Comparison of ENCODE assay signal across 25 cellular contexts in the genomic region with DNA sequence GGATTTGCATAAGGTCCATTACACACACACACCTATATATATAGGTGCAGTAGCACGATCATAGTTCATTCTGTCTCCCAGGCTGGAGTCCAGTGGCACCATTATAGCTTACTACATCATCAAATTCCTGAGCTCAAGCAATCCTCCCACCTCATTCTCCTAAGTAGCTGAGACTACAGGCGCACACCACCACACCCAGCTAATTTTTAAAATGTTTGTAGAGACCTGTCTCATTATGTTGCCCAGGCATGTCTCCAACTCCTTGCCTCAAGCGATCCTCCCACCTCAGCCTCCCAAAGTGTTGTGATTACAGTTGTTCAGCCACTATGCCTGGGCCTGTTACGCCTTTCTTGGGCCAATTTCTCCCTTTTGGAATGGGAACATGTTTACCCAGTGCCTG.
"Had no signal": no experiment of that assay in that cellular context is flagged by ENCODE, and none has a peak within 500 bp of the region (broad histone marks: within the 10 kb centered on the region; RNA-seq: fewer than 3 reads in every experiment).

No MANE protein-coding gene starts in this region.

- H3K4me3 Mint-ChIP-seq: activated B cell treated with CpG ODN at 0.5 μM for 24 hours; activated CD4-positive, alpha-beta memory T cell treated with anti-CD3 and anti-CD28 coated beads, Interleukin-2, amount 10 ng/mL, durations not matched to agents 7 days and 5 days; activated CD4-positive, alpha-beta T cell treated with anti-CD3 and anti-CD28 coated beads, Interleukin-2, amount 10 ng/mL, durations not matched to agents 24 days and 14 days; activated naive CD8-positive, alpha-beta T cell treated with anti-CD3 and anti-CD28 coated beads, Interleukin-2, amount 10 ng/mL, durations not matched to agents 7 days and 5 days; IgD-negative memory B cell; T-cell had no signal

- H3K27ac ChIP-seq: adrenal gland, SK-N-MC had no signal

- H3K27ac Mint-ChIP-seq: activated B cell treated with CpG ODN at 0.5 μM for 24 hours; activated CD4-positive, alpha-beta memory T cell treated with anti-CD3 and anti-CD28 coated beads, Interleukin-2, amount 10 ng/mL, durations not matched to agents 7 days and 5 days; activated CD4-positive, alpha-beta T cell treated with anti-CD3 and anti-CD28 coated beads, Interleukin-2, amount 10 ng/mL, durations not matched to agents 24 days and 14 days; activated naive CD8-positive, alpha-beta T cell treated with anti-CD3 and anti-CD28 coated beads, Interleukin-2, amount 10 ng/mL, durations not matched to agents 7 days and 5 days; activated T-helper 2 cell treated with anti-CD3 and anti-CD28 coated beads, Interferon-gamma antibody, Interleukin-2, Interleukin-4, amounts not matched to agents 10 μg/mL and 5 μg/mL and 100 μg/mL, durations not matched to agents 14 hours and 24 hours and 36 hours; IgD-negative memory B cell; T-cell had no signal

- H3K4me3 ChIP-seq: adrenal gland, MG63, SK-N-MC had no signal

- H3K9me3 Mint-ChIP-seq: activated B cell treated with CpG ODN at 0.5 μM for 24 hours; activated CD4-positive, alpha-beta memory T cell treated with anti-CD3 and anti-CD28 coated beads, Interleukin-2, amount 10 ng/mL, durations not matched to agents 7 days and 5 days; activated CD4-positive, alpha-beta T cell treated with anti-CD3 and anti-CD28 coated beads, Interleukin-2, amount 10 ng/mL, durations not matched to agents 24 days and 14 days; activated naive CD8-positive, alpha-beta T cell treated with anti-CD3 and anti-CD28 coated beads, Interleukin-2, amount 10 ng/mL, durations not matched to agents 7 days and 5 days; activated T-helper 2 cell treated with anti-CD3 and anti-CD28 coated beads, Interferon-gamma antibody, Interleukin-2, Interleukin-4, amounts not matched to agents 10 μg/mL and 5 μg/mL and 100 μg/mL, durations not matched to agents 14 hours and 24 hours and 36 hours; IgD-negative memory B cell; T-cell had no signal

- H3K27me3 Mint-ChIP-seq: activated B cell treated with CpG ODN at 0.5 μM for 24 hours; activated CD4-positive, alpha-beta memory T cell treated with anti-CD3 and anti-CD28 coated beads, Interleukin-2, amount 10 ng/mL, durations not matched to agents 7 days and 5 days; activated CD4-positive, alpha-beta T cell treated with anti-CD3 and anti-CD28 coated beads, Interleukin-2, amount 10 ng/mL, durations not matched to agents 24 days and 14 days; activated naive CD8-positive, alpha-beta T cell treated with anti-CD3 and anti-CD28 coated beads, Interleukin-2, amount 10 ng/mL, durations not matched to agents 7 days and 5 days; IgD-negative memory B cell; T-cell had no signal

- H3K9me3 ChIP-seq: adrenal gland, MG63 had no signal

- H3K27me3 ChIP-seq: adrenal gland, MG63 had no signal

- DNase-seq: activated B cell treated with CpG ODN at 0.5 μM for 24 hours; activated CD4-positive, alpha-beta memory T cell treated with anti-CD3 and anti-CD28 coated beads, Interleukin-2, amount 10 ng/mL, durations not matched to agents 7 days and 5 days; activated CD4-positive, alpha-beta T cell treated with anti-CD3 and anti-CD28 coated beads for 1 hour; activated CD4-positive, alpha-beta T cell treated with anti-CD3 and anti-CD28 coated beads, Interleukin-2, amount 10 ng/mL, durations not matched to agents 24 days and 14 days; activated gamma-delta T cell treated with Interleukin-2 at 50 U/mL for 16 hours; activated naive CD4-positive, alpha-beta T cell treated with anti-CD3 and anti-CD28 coated beads, Interleukin-2, amount 50 U/mL, for 16 hours; activated naive CD8-positive, alpha-beta T cell treated with anti-CD3 and anti-CD28 coated beads, Interleukin-2, amount 10 ng/mL, durations not matched to agents 7 days and 5 days; activated T-cell treated with anti-CD3 and anti-CD28 coated beads for 4 hours; activated T-cell treated with anti-CD3 and anti-CD28 coated beads, Interleukin-2, amount 50 U/mL, for 48 hours; adrenal gland; anterior cingulate cortex; central memory CD4-positive, alpha-beta T cell; KG1; MG63; MV-4-11; NCI-H1092 treated with DMSO at 0.1 percent for 48 hours; NCI-H1417 treated with DMSO at 0.1 percent for 48 hours; NCI-H1694; NCI-H510A treated with DMSO at 0.1 percent for 48 hours; PC-3; T-cell; T1000 had no signal
